ENCODE assay signal across 28 cellular contexts in the genomic region with DNA sequence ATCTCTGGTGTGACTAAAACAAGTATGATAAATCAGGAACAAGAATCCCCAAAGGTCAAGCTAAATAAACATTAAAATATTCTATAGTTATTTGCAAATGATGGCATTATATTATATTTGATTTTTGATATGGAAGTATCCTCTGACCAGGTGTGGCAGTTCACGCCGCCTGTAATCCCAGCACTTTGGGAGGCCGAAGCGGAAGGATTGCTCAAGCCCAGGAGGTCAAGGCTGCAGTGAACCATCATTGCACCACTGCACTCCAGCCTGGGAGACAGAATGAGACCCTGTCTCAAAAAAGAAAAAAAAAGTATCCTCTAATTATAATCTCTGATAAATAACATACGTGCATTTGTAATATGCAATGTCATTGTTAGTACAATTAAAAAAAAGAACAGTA. TPM values are rescaled to one million over a fixed set of nuclear protein-coding genes. Genes with fewer than 3 reads are reported as not detected.
"Had no signal": no experiment of that assay in that cellular context is flagged by ENCODE, and none has a peak within 500 bp of the region (broad histone marks: within the 10 kb centered on the region; RNA-seq: fewer than 3 reads in every experiment).

No MANE protein-coding gene starts in this region.

- DNase-seq: stimulated activated CD4-positive, alpha-beta T cell treated with anti-CD3 and anti-CD28 coated beads, Interleukin-2, amount 100 ng/mL, for 48 hours; stimulated activated CD4-positive, alpha-beta T cell treated with anti-CD3 and anti-CD28 coated beads, Interleukin-4, amount 100 ng/mL, for 1 hour; stimulated activated CD4-positive, alpha-beta T cell treated with anti-CD3 and anti-CD28 coated beads, Interleukin-4, amount 100 ng/mL, for 24 hours; stimulated activated CD4-positive, alpha-beta T cell treated with anti-CD3 and anti-CD28 coated beads, Interleukin-4, amount 100 ng/mL, for 4 hours; stimulated activated CD8-positive, alpha-beta memory T cell treated with anti-CD3 and anti-CD28 coated beads, Interleukin-4, amount 100 ng/mL, for 48 hours; stimulated activated naive B cell treated with anti-CD40 and anti-IgM and Interleukin-4, amounts not matched to agents 10 μg/mL and 1 μg/mL and 100 μg/mL, for 72 hours; stimulated activated naive CD4-positive, alpha-beta T cell; stimulated activated naive CD4-positive, alpha-beta T cell treated with Interleukin-2 at 50 U/mL for 16 hours; stimulated activated naive CD8-positive, alpha-beta T cell treated with anti-CD3 and anti-CD28 coated beads, Interleukin-15, amount 100 ng/mL, for 72 hours; stimulated activated naive CD8-positive, alpha-beta T cell treated with anti-CD3 and anti-CD28 coated beads, Interleukin-15, Interleukin-2, amounts not matched to agents 100 U/mL and 50 U/mL, for 24 hours; stomach; substantia nigra; testis; tibial artery; transverse colon; trophoblast cell; upper lobe of left lung; upper lobe of right lung; uterus had no signal

- H3K36me3 ChIP-seq: stomach, suprapubic skin, thoracic aorta, thyroid gland, tibial artery, tibial nerve, transverse colon, upper lobe of left lung, upper lobe of right lung, uterus, vagina had no signal

- H3K9me3 ChIP-seq: stomach, suprapubic skin, testis, thoracic aorta, thyroid gland, tibial artery, tibial nerve, transverse colon, upper lobe of left lung, upper lobe of right lung, uterus, vagina had no signal

- ATAC-seq: stimulated activated effector memory CD8-positive, alpha-beta T cell treated with anti-CD3 and anti-CD28 coated beads, Interleukin-12 subunit alpha, Interleukin-12 subunit beta, amount 100 ng/mL, for 72 hours; stimulated activated memory B cell treated with anti-CD40 and anti-IgM and Interleukin-4, amounts not matched to agents 10 μg/mL and 1 μg/mL and 100 μg/mL, for 72 hours; stimulated activated naive B cell treated with anti-CD40 and anti-IgM and Interleukin-4, amounts not matched to agents 10 μg/mL and 1 μg/mL and 100 μg/mL, for 72 hours; stimulated activated naive CD8-positive, alpha-beta T cell treated with anti-CD3 and anti-CD28 coated beads, Interleukin-15, amount 100 ng/mL, for 72 hours; stimulated activated naive CD8-positive, alpha-beta T cell treated with anti-CD3 and anti-CD28 coated beads, Interleukin-15, Interleukin-2, amounts not matched to agents 100 U/mL and 50 U/mL, for 24 hours had no signal

- H3K4me3 ChIP-seq: stomach, suprapubic skin, testis, thoracic aorta, thyroid gland, tibial artery, tibial nerve, transverse colon, upper lobe of left lung, upper lobe of right lung, uterus, vagina had no signal

- H3K4me1 ChIP-seq: suprapubic skin, testis, tibial artery, tibial nerve, upper lobe of left lung, upper lobe of right lung, uterus, vagina had no signal

- H3K27me3 ChIP-seq: stomach, suprapubic skin, testis, thyroid gland, tibial artery, tibial nerve, transverse colon, upper lobe of left lung, upper lobe of right lung, uterus, vagina had no signal

- H3K27ac ChIP-seq: stomach, suprapubic skin, testis, thoracic aorta, thyroid gland, tibial artery, tibial nerve, transverse colon, upper lobe of left lung, upper lobe of right lung, uterus, vagina had no signal

RNA-seq across cellular contexts. Expression of a gene that starts 46.2 kb away (rescaled TPM):
- total RNA-seq: stomach, suprapubic skin, temporal lobe, thoracic aorta, thyroid gland, upper lobe of right lung, urinary bladder, uterus, vagina had no signal
